7 cellular contexts compared by ENCODE assay signal in genomic region chr3:127512256-127512655, GRCh38.
"Had no signal": no experiment of that assay in that cellular context is flagged by ENCODE, and none has a peak within 500 bp of the region (broad histone marks: within the 10 kb centered on the region; RNA-seq: fewer than 3 reads in every experiment).

No MANE protein-coding gene starts in this region.

- H3K4me1 Mint-ChIP-seq: IgD-negative memory B cell had no signal

- DNase-seq: GM23248, H9, HCEC 1CT, KBM-7 had no signal

- ATAC-seq: HepG2 had no signal

- H3K9ac ChIP-seq: GM23248 had no signal

- H3K27ac ChIP-seq: GM23248, HL-60 had no signal

- H3K36me3 Mint-ChIP-seq: IgD-negative memory B cell had no signal

- H3K4me3 Mint-ChIP-seq: H9, IgD-negative memory B cell had no signal

- H2AFZ ChIP-seq: GM23248 had no signal

- H3K4me3 ChIP-seq: GM23248 had no signal

- H3K27me3 Mint-ChIP-seq: IgD-negative memory B cell had no signal

- H3K27ac Mint-ChIP-seq: IgD-negative memory B cell had no signal
